In genomic region chr21:45329261-45330074, GRCh38 we compare ENCODE assay signal across 11 cellular contexts. TPM values are rescaled to one million over a fixed set of nuclear protein-coding genes. Genes with fewer than 3 reads are reported as not detected.
DNase-seq lines count a peak whose midpoint lies in the region; ATAC-seq and TF ChIP-seq lines count a peak whose summit lies in the region.
"Had no signal": no experiment of that assay in that cellular context is flagged by ENCODE, and none has a peak within 500 bp of the region (broad histone marks: within the 10 kb centered on the region; RNA-seq: fewer than 3 reads in every experiment).

No MANE protein-coding gene starts in this region.

- intact Hi-C loops in psoas muscle (cut with DNase I), result no loop called here

- ATAC-seq in psoas muscle (no peak), GM21528 (IDR thresholded peaks at IDR 0.05; ENCODE audit: low FRiP score, unreplicated experiment) (no peak), GM21526 (IDR thresholded peaks at IDR 0.05; ENCODE audit: low FRiP score, unreplicated experiment) (no peak), HG03378 (IDR thresholded peaks at IDR 0.05; ENCODE audit: unreplicated experiment) (no peak)
- ATAC-seq: naive thymus-derived CD4-positive, alpha-beta T cell had no signal

- H2BK5ac ChIP-seq in H9 (ENCODE audit: insufficient read length, low read length), result no peak overlapping the region

- H3K4ac ChIP-seq in H9 (ENCODE audit: low read depth, low read length), result no peak overlapping the region

- H3K56ac ChIP-seq in H9 (ENCODE audit: insufficient read length, low read depth, low read length), result no peak overlapping the region

- no peaks in the 10 kb centered on the region for H3K79me1 ChIP-seq in H9 (ENCODE audit: insufficient read depth, low read depth, low read length, poor library complexity, severe bottlenecking)

- peaks cover 2% of the 10 kb centered on the region; the same call in 1 of the 2 replicates for H3K4me1 ChIP-seq in H9 (ENCODE audit: insufficient read depth, low read length)
- H3K4me1 ChIP-seq in psoas muscle, result no peaks in the 10 kb centered on the region

- CTCF ChIA-PET in RWPE1 (lab: Yijun Ruan, JAX), result interaction anchor here (0.7 kb wide), 1 partner anchor 37 kb away, joined by 3 read pairs; no protein-coding TSS in a partner anchor

- H3K9me3 ChIP-seq in H9 (ENCODE audit: control insufficient read depth, low read depth, low read length) (no peaks in the 10 kb centered on the region), psoas muscle (no peaks in the 10 kb centered on the region)

- H3K36me3 Mint-ChIP-seq in H9 (ENCODE audit: insufficient read depth in 1 of 3, low read depth in 3 of 3), result no peaks in the 10 kb centered on the region
- H3K36me3 Mint-ChIP-seq: naive thymus-derived CD4-positive, alpha-beta T cell had no signal

- WGBS in H9 (ENCODE audit: extremely low coverage, insufficient read length, low lambda C conversion rate), result no CpG with 5 or more reads among the region's 30 CpGs
- WGBS in psoas muscle, 3 donors, result 72 to 80% (median 76%) methylated on average over 27 to 30 of the region's 30 CpGs

- H2BK120ac ChIP-seq in H9 (ENCODE audit: low read depth, low read length, poor library complexity, severe bottlenecking), result no peak overlapping the region

- H4K91ac ChIP-seq in H9 (ENCODE audit: insufficient read length, low read depth, low read length), result no peak overlapping the region

- no peak overlapping the region for H3K4me2 ChIP-seq in H9 (ENCODE audit: insufficient read depth, insufficient read length, low read length)

- POLR2A ChIA-PET in RWPE1 (lab: Yijun Ruan, JAX; ENCODE audit: low non-redundant PET), result no interaction called here

- H3K36me3 ChIP-seq in psoas muscle (ENCODE audit: insufficient read depth in 1 of 2, low read depth in 1 of 2), result no peaks in the 10 kb centered on the region

- no peaks in the 10 kb centered on the region for H3K79me2 ChIP-seq in H9 (ENCODE audit: insufficient read depth, low read length)

- in situ Hi-C loops in GM13977 (cut with MboI; ENCODE audit: low pct_unique_long_range_greater_than_20kb, low sequenced_read_pairs, unreplicated experiment), result no loop called here

- H4K20me1 ChIP-seq in H9 (ENCODE audit: control insufficient read depth, insufficient read depth, insufficient read length), result no peaks in the 10 kb centered on the region

- no peak overlapping the region for H2BK15ac ChIP-seq in H9 (ENCODE audit: low read depth, low read length)

- H3K9me3 Mint-ChIP-seq in H9, result no peaks in the 10 kb centered on the region; a peak in 2 of 5 replicates
- H3K9me3 Mint-ChIP-seq: naive thymus-derived CD4-positive, alpha-beta T cell had no signal

- H4K5ac ChIP-seq in H9 (ENCODE audit: insufficient read length, low read depth, low read length), result no peak overlapping the region

- no peak overlapping the region for H3K27ac ChIP-seq in H9 (ENCODE audit: insufficient read length, low read depth, low read length)
- H3K27ac ChIP-seq in RWPE1, result peak overlapping the region; percentile 88
- H3K27ac ChIP-seq in psoas muscle, result no peak overlapping the region
- H3K27ac ChIP-seq: HL-60 had no signal

- H3K27ac Mint-ChIP-seq in H9, result peak overlapping the region; percentile 76 to 93 (median 85); a peak in 5 of 7 replicates
- H3K27ac Mint-ChIP-seq: naive thymus-derived CD4-positive, alpha-beta T cell had no signal

- no peak overlapping the region for H3T11ph ChIP-seq in H9 (ENCODE audit: low read length)

- H2BK20ac ChIP-seq in H9 (ENCODE audit: low read depth, low read length, poor library complexity, severe bottlenecking), result no peak overlapping the region

- H3K23ac ChIP-seq in H9 (ENCODE audit: insufficient read length, low read depth, low read length), result no peak overlapping the region

- H2AK5ac ChIP-seq in H9 (ENCODE audit: insufficient read length, low read length), result no peak overlapping the region

- H3K9ac ChIP-seq in H9 (ENCODE audit: extremely low read depth, insufficient read length, low read length), result no peak overlapping the region

- no peak for DNase-seq in H9
- DNase-seq in RWPE1 (ENCODE audit: low spot score), result peak; percentile 39
- DNase-seq in islet precursor cell, result peak; percentile 80
- DNase-seq in psoas muscle, result peak; percentile 10 to 45
- DNase-seq in GM13977 (ENCODE audit: low spot score), result no peak
- DNase-seq: DMS 273 treated with DMSO at 0.1 percent for 48 hours; naive thymus-derived CD4-positive, alpha-beta T cell had no signal

- H3K18ac ChIP-seq in H9 (ENCODE audit: insufficient read length, low read depth, low read length), result no peak overlapping the region

- no peak overlapping the region for H3K4me3 Mint-ChIP-seq in H9
- H3K4me3 Mint-ChIP-seq: naive thymus-derived CD4-positive, alpha-beta T cell had no signal

- no peak overlapping the region for H4K8ac ChIP-seq in H9 (replicated peaks; ENCODE audit: insufficient read length, low read depth, low read length)

- H3K4me3 ChIP-seq in psoas muscle, result no peak overlapping the region

- no peaks in the 10 kb centered on the region for H3K27me3 ChIP-seq in H9 (ENCODE audit: insufficient read depth, low read length)
- peaks cover 0 to 30% (median 3%) of the 10 kb centered on the region in 3 donors for H3K27me3 ChIP-seq in psoas muscle (ENCODE audit: insufficient read depth in 3 of 3, low read length in 2 of 3)

- no peaks in the 10 kb centered on the region for H3K23me2 ChIP-seq in H9 (ENCODE audit: insufficient read length, low read depth, low read length, poor library complexity, severe bottlenecking)

- no peak overlapping the region for H2AFZ ChIP-seq in H9 (ENCODE audit: low read length)

- H3K27me3 Mint-ChIP-seq in H9 (ENCODE audit: low read depth), result peaks cover 13% of the 10 kb centered on the region

- peaks cover 42 to 51% of the 10 kb centered on the region in 2 experiments for H3K4me1 Mint-ChIP-seq in H9

- no peak for TF ChIP-seq CTCF in H9 (conservative IDR thresholded peaks at IDR 0.05)
- TF ChIP-seq CTCF in RWPE1 (conservative IDR thresholded peaks at IDR 0.05; ENCODE audit: low read depth), result no peak
- TF ChIP-seq CTCF in psoas muscle (IDR thresholded peaks at IDR 0.05), result no peak
- no peak for TF ChIP-seq CTCF in GM13977 (IDR thresholded peaks at IDR 0.05; ENCODE audit: extremely low read depth, insufficient read depth, missing control alignments)

- H2BK12ac ChIP-seq in H9 (ENCODE audit: insufficient read length, low read depth, low read length), result no peak overlapping the region

- H3K14ac ChIP-seq in H9 (ENCODE audit: insufficient read depth, low read length), result no peak overlapping the region; the same call in 1 of the 2 replicates

RNA-seq across cellular contexts. Expression of gene POFUT2, which starts 41.8 kb away (rescaled TPM):
- total RNA-seq in H9 (2021), result 32.1 and 34.8 TPM in 2 replicates
- 10 to 100 TPM in 2 of 4 donors, 1 to 10 TPM in 2; 5.6 to 13.9 (median 9.4) TPM for total RNA-seq in psoas muscle
- polyA plus RNA-seq in psoas muscle, result 10 to 100 TPM in 2 of 3 donors, 1 to 10 TPM in 1; 8.3 to 13.1 (median 10.8) TPM

Comparison
In these comparisons a context has a peak if more than half of its experiments do, and no peak if none do; other contexts are left out.
1. DNase-seq: peak in RWPE1 (single experiment), islet precursor cell (single experiment) and psoas muscle (2 of 2); none in H9 (single experiment) and GM13977 (single experiment).